In genomic region chr10:122861724-122862161, GRCh38 we compare ENCODE assay signal across 15 cellular contexts. TPM values are rescaled to one million over a fixed set of nuclear protein-coding genes. Genes with fewer than 3 reads are reported as not detected.
DNase-seq lines count a peak whose midpoint lies in the region; ATAC-seq and TF ChIP-seq lines count a peak whose summit lies in the region.
"Had no signal": no experiment of that assay in that cellular context is flagged by ENCODE, and none has a peak within 500 bp of the region (broad histone marks: within the 10 kb centered on the region; RNA-seq: fewer than 3 reads in every experiment).

No MANE protein-coding gene starts in this region.

- H3K4me3 ChIP-seq in fibroblast of villous mesenchyme (ENCODE audit: low read depth, low read length) (no peak overlapping the region), left lung (no peak overlapping the region)

- no peak for ATAC-seq in left lung
- ATAC-seq in HG03135 (IDR thresholded peaks at IDR 0.05; ENCODE audit: unreplicated experiment) = no peak
- ATAC-seq: natural killer cell had no signal

- intact Hi-C loops in left lung (cut with DNase I) = no loop called here

- DNase-seq in A172 (ENCODE audit: low spot score) = peak; percentile 37
- peak; percentile 50 for DNase-seq in HK-2 (ENCODE audit: unreplicated experiment)
- peak; percentile 59 for DNase-seq in amniotic epithelial cell (ENCODE audit: low read depth)
- DNase-seq in fibroblast of villous mesenchyme (ENCODE audit: low read depth) = peak; percentile 38
- no peak for DNase-seq in left lung
- no peak for DNase-seq in NCI-H1105 treated with DMSO at 0.1 percent for 48 hours (lab: John Stamatoyannopoulos, UW)
- no peak for DNase-seq in SKM-1 treated with dmso at 0.1 percent for 144 hours (lab: John Stamatoyannopoulos, UW; ENCODE audit: unreplicated experiment)
- DNase-seq: activated CD4-positive, CD25-positive, alpha-beta regulatory T cell; activated T-cell treated with anti-CD3 and anti-CD28 coated beads, Interleukin-2, amount 50 U/mL, for 24 hours; anterior cingulate cortex; natural killer cell; SHP77; small intestine had no signal

- TF ChIP-seq CTCF in fibroblast of villous mesenchyme (IDR thresholded peaks at IDR 0.05; ENCODE audit: insufficient read depth, low read depth, low read length) = no peak
- TF ChIP-seq CTCF in left lung (IDR thresholded peaks at IDR 0.05) = no peak

- H3K4me1 ChIP-seq in left lung = no peaks in the 10 kb centered on the region

- H3K27ac ChIP-seq in left lung = no peak overlapping the region

- H3K9me3 ChIP-seq in left lung = no peaks in the 10 kb centered on the region

- no peaks in the 10 kb centered on the region for H3K36me3 ChIP-seq in left lung

- H3K27me3 ChIP-seq in left lung = no peaks in the 10 kb centered on the region

RNA-seq across cellular contexts. Expression of gene CUZD1, which starts 16.1 kb away (rescaled TPM):
- total RNA-seq in A172 (2014; rRNA removed; shearing (Covaris generic)) = not detected in 2 replicates
- total RNA-seq in fibroblast of villous mesenchyme = 0.32 and 0.43 TPM in 2 replicates
- total RNA-seq in left lung = under 1 TPM; 0.73 to 0.76 TPM

RNA-seq across cellular contexts. Expression of gene FAM24B, which starts 17.6 kb away (rescaled TPM):
- total RNA-seq in A172 (2014; rRNA removed; shearing (Covaris generic)) = not detected in 2 replicates
- total RNA-seq in fibroblast of villous mesenchyme (2.9 and 3.5 TPM in 2 replicates), left lung (1 to 10 TPM; 3.0 to 4.0 TPM)

RNA-seq across cellular contexts. Expression of gene FAM24A, which starts 48.7 kb away (rescaled TPM):
- total RNA-seq in A172 (2014; rRNA removed; shearing (Covaris generic)) = not detected in 2 replicates
- total RNA-seq in fibroblast of villous mesenchyme = not detected in 2 replicates
- not detected for total RNA-seq in left lung
- total RNA-seq: A673, natural killer cell had no signal

Comparison
In these comparisons a context has a peak if more than half of its experiments do, and no peak if none do; other contexts are left out.
1. DNase-seq: peak in A172 (single experiment), HK-2 (single experiment), amniotic epithelial cell (single experiment) and fibroblast of villous mesenchyme (single experiment); none in left lung (0 of 2), NCI-H1105 treated with DMSO at 0.1 percent for 48 hours (single experiment) and SKM-1 treated with dmso at 0.1 percent for 144 hours (single experiment).